ENCODE assay signal across 11 cellular contexts in the genomic region with DNA sequence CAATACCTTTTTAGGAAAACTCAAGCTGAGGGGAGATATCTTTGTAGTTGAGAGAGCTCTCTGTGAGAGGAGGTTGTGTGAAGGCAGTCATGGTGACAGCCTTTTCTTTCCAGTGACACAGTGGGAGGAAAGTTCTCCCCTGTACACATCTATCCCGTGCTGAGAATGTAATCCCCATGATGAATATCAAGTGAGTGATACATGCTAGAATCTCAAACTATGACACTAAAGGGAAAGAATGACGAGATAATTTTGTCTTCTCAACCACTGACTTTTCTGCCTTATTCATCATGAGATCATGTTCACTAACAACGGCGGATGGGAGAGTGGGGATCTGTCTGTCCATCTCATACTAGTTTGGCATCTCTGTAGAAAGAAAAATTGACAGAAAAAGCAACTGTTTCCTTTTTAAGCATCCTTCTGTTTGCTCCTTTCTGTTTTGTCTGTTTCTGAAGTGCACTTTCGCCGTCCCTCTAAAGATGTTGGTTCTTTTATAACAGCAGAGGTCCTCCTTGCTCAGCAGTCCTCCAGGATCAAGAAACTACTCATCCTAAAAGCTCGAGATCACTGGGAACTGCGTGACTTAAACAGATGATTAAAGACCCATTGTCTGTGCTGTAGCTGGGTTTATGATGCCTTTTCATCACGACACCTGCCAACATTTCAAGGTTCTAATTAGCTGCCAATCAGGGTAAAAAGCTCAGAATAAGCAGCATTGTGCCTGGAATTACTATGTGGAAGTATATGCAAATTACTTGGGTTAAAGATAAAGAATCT.
DNase-seq lines count a peak whose midpoint lies in the region; TF ChIP-seq lines count a peak whose summit lies in the region.
"Had no signal": no experiment of that assay in that cellular context is flagged by ENCODE, and none has a peak within 500 bp of the region (broad histone marks: within the 10 kb centered on the region; RNA-seq: fewer than 3 reads in every experiment).

No MANE protein-coding gene starts in this region.

- H2AFZ ChIP-seq in mammary epithelial cell (ENCODE audit: low read depth, low read length): no peak overlapping the region

- H3K27ac ChIP-seq in mammary epithelial cell (ENCODE audit: insufficient read depth, low read depth, low read length) (no peak overlapping the region), WERI-Rb-1 (no peak overlapping the region)

- intact Hi-C loops in MCF 10A (cut with micrococcal nuclease) (loop anchor here (2.0 kb wide), 1 partner anchor 580 kb away; no protein-coding TSS in a partner anchor), mammary epithelial cell (cut with micrococcal nuclease) (no loop called here)

- DNase-seq in MCF 10A (ENCODE audit: unreplicated experiment): peak; percentile 34
- no peak for DNase-seq in mammary epithelial cell
- DNase-seq in WERI-Rb-1: peak; percentile 11
- DNase-seq in hepatic stellate cell (ENCODE audit: low spot score): peak; percentile 40
- no peak for DNase-seq in type B pancreatic cell (ENCODE audit: extremely low spot score, unreplicated experiment)
- DNase-seq in ureter (ENCODE audit: low spot score): no peak
- DNase-seq in cortex of kidney (lab: John Stamatoyannopoulos, UW): no peak
- no peak for DNase-seq in activated CD4-positive, alpha-beta T cell treated with anti-CD3 and anti-CD28 coated beads, Interleukin-2, amount 50 U/mL, for 4 hours
- DNase-seq: activated CD8-positive, alpha-beta memory T cell treated with anti-CD3 and anti-CD28 coated beads, Interleukin-2, amount 10 ng/mL, durations not matched to agents 7 days and 5 days had no signal

- POLR2A ChIA-PET in MCF 10A (lab: Yijun Ruan, JAX): interaction anchor here (0.9 kb wide), 1 partner anchor 11 kb away, joined by 3 read pairs; no protein-coding TSS in a partner anchor

- H3K27me3 ChIP-seq in mammary epithelial cell (ENCODE audit: insufficient read depth, low read length) (no peaks in the 10 kb centered on the region), WERI-Rb-1 (ENCODE audit: insufficient read depth, low read depth, severe bottlenecking) (no peaks in the 10 kb centered on the region)

- H3K9me3 Mint-ChIP-seq in MCF 10A (ENCODE audit: unreplicated experiment): no peaks in the 10 kb centered on the region
- no peaks in the 10 kb centered on the region for H3K9me3 Mint-ChIP-seq in type B pancreatic cell

- no peaks in the 10 kb centered on the region for H4K20me1 ChIP-seq in mammary epithelial cell (ENCODE audit: insufficient read depth, low read length)

- H3K36me3 Mint-ChIP-seq in MCF 10A (ENCODE audit: insufficient read depth, unreplicated experiment) (no peaks in the 10 kb centered on the region), type B pancreatic cell (no peaks in the 10 kb centered on the region)
- H3K36me3 Mint-ChIP-seq: activated CD8-positive, alpha-beta memory T cell treated with anti-CD3 and anti-CD28 coated beads, Interleukin-2, amount 10 ng/mL, durations not matched to agents 7 days and 5 days; CD14-positive monocyte had no signal

- CTCF ChIA-PET in MCF 10A (lab: Yijun Ruan, JAX): interaction anchor here (0.7 to 2.7 kb wide), 9 partner anchors 9 to 581 kb away, joined by 3 to 14 read pairs (median 4); no protein-coding TSS in a partner anchor
- CTCF ChIA-PET in mammary epithelial cell (lab: Charles Lee; ENCODE audit: low non-redundant PET): no interaction called here

- H3K36me3 ChIP-seq in mammary epithelial cell (ENCODE audit: insufficient read depth, low read length) (no peaks in the 10 kb centered on the region), WERI-Rb-1 (no peaks in the 10 kb centered on the region)

- in situ Hi-C loops in mammary epithelial cell (cut with MboI; ENCODE audit: low sequenced_read_pairs in 2 of 2): no loop called here

- H3K4me3 ChIP-seq in mammary epithelial cell (replicated peaks in 1 of 3; ENCODE audit: insufficient read depth in 1 of 3, low read depth in 2 of 3, low read length in 3 of 3) (no peak overlapping the region), WERI-Rb-1 (ENCODE audit: low read depth, low read length) (no peak overlapping the region)
- H3K4me3 ChIP-seq: lung had no signal

- H3K4me1 ChIP-seq in mammary epithelial cell (ENCODE audit: insufficient read depth, low read length): no peaks in the 10 kb centered on the region

- H3K27me3 Mint-ChIP-seq in MCF 10A (ENCODE audit: insufficient read depth, unreplicated experiment) (no peaks in the 10 kb centered on the region), type B pancreatic cell (no peaks in the 10 kb centered on the region)

- no peak overlapping the region for H3K9ac ChIP-seq in mammary epithelial cell (ENCODE audit: insufficient read depth, low read length)

- 33% methylated on average over 9 of the region's 9 CpGs for WGBS in mammary epithelial cell (ENCODE audit: low coverage, missing lambda C conversion rate)

- no peaks in the 10 kb centered on the region for H3K79me2 ChIP-seq in mammary epithelial cell (ENCODE audit: insufficient read depth, low read length)

- no peaks in the 10 kb centered on the region for H3K9me3 ChIP-seq in mammary epithelial cell (replicated peaks; ENCODE audit: insufficient read depth, low read length)
- no peaks in the 10 kb centered on the region for H3K9me3 ChIP-seq in WERI-Rb-1 (ENCODE audit: severe bottlenecking)

- dilution Hi-C loops in mammary epithelial cell (cut with HindIII; ENCODE audit: low sequenced_read_pairs): no loop called here

- H3K4me2 ChIP-seq in mammary epithelial cell (ENCODE audit: insufficient read depth, low read depth, low read length): no peak overlapping the region

- peaks cover 5% of the 10 kb centered on the region for H3K4me1 Mint-ChIP-seq in MCF 10A (ENCODE audit: insufficient read depth, unreplicated experiment)
- no peaks in the 10 kb centered on the region for H3K4me1 Mint-ChIP-seq in type B pancreatic cell (ENCODE audit: unreplicated experiment)
- H3K4me1 Mint-ChIP-seq: CD14-positive monocyte had no signal

- no peak overlapping the region for H3K4me3 Mint-ChIP-seq in MCF 10A (ENCODE audit: unreplicated experiment)
- no peak overlapping the region for H3K4me3 Mint-ChIP-seq in type B pancreatic cell
- H3K4me3 Mint-ChIP-seq: activated CD8-positive, alpha-beta memory T cell treated with anti-CD3 and anti-CD28 coated beads, Interleukin-2, amount 10 ng/mL, durations not matched to agents 7 days and 5 days; CD14-positive monocyte had no signal

- H3K27ac Mint-ChIP-seq in MCF 10A (ENCODE audit: low read depth, unreplicated experiment) (no peak overlapping the region), type B pancreatic cell (no peak overlapping the region)
- H3K27ac Mint-ChIP-seq: activated CD8-positive, alpha-beta memory T cell treated with anti-CD3 and anti-CD28 coated beads, Interleukin-2, amount 10 ng/mL, durations not matched to agents 7 days and 5 days; CD14-positive monocyte had no signal

- TF ChIP-seq CTCF in MCF 10A (IDR thresholded peaks at IDR 0.05; ENCODE audit: unreplicated experiment) (no peak), mammary epithelial cell (conservative IDR thresholded peaks at IDR 0.05 in 1 of 2, IDR thresholded peaks at IDR 0.05 in 1 of 2; ENCODE audit: extremely low read depth in 1 of 2, insufficient read depth in 1 of 2, low read depth in 1 of 2, low read length in 2 of 2) (no peak), WERI-Rb-1 (IDR thresholded peaks at IDR 0.05; ENCODE audit: low read depth, low read length) (no peak), type B pancreatic cell (conservative IDR thresholded peaks at IDR 0.05) (peak; percentile 16)

- BruUV-seq in MCF 10A (replicated peaks; lab: Mats Ljungman, UMichigan) (no TSS peak), mammary epithelial cell (replicated peaks; lab: Mats Ljungman, UMichigan) (no TSS peak)

Comparison
In these comparisons a context has a peak if more than half of its experiments do, and no peak if none do; other contexts are left out.
1. DNase-seq: peak in MCF 10A (single experiment), WERI-Rb-1 (single experiment) and hepatic stellate cell (single experiment); none in mammary epithelial cell (single experiment), type B pancreatic cell (single experiment), ureter (single experiment), cortex of kidney (single experiment) and activated CD4-positive, alpha-beta T cell treated with anti-CD3 and anti-CD28 coated beads, Interleukin-2, amount 50 U/mL, for 4 hours (0 of 2).